In the genomic region with DNA sequence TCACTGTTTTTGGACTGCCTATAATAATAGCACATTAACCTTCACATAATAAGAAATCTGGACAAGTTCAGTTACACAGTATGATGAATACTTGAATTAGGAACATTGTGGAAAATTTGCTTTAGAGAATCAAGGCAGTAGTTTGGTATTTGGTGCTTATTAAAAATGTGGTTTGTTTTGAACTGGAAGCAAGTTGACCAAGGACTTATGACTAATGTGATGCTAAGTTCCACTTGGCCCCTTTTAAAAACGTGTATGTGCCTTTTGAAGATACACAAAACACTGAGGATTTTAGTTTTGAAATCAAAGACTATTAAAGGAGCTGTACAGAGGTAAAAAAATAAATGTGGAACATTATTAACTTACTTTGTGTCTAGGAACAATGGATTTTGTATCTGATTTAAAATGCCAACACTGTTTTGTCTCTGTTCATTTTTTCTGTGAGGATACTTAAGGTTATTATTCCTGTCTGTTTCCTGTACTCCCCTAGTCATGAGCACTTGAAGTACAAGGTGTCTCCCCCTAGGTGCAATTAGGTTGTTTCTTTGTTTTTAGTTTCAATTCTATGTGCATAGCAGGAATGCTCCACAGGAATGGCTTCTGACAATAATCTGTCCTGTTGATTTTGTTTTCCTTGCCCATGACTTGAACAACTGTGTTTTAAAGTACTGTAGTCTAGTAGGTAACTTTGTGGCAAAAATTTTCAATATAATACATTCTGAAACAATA, we compare ENCODE assay signal across 20 cellular contexts. TPM values are rescaled to one million over a fixed set of nuclear protein-coding genes. Genes with fewer than 3 reads are reported as not detected.
DNase-seq lines count a peak whose midpoint lies in the region; ATAC-seq and TF ChIP-seq lines count a peak whose summit lies in the region.
"Had no signal": no experiment of that assay in that cellular context is flagged by ENCODE, and none has a peak within 500 bp of the region (broad histone marks: within the 10 kb centered on the region; RNA-seq: fewer than 3 reads in every experiment).

No MANE protein-coding gene starts in this region.

- TF ChIP-seq CTCF in activated B cell treated with CpG ODN at 0.5 μM for 24 hours (IDR thresholded peaks at IDR 0.05) (no peak), fibroblast of mammary gland (conservative IDR thresholded peaks at IDR 0.05; ENCODE audit: control insufficient read depth, insufficient read depth, low read depth, low read length) (no peak), thyroid gland (IDR thresholded peaks at IDR 0.05) (peak in 1 of 6 experiments; percentile 4)

- H3K4me3 ChIP-seq in fibroblast of mammary gland (ENCODE audit: control insufficient read depth, low read depth, low read length) (no peak overlapping the region), thyroid gland (replicated peaks in 1 of 3) (no peak overlapping the region)
- H3K4me3 ChIP-seq: A549, Peyer's patch, skin epidermis, upper lobe of left lung had no signal

- no peak overlapping the region for H3K4me3 Mint-ChIP-seq in activated T-cell treated with anti-CD3 and anti-CD28 coated beads, Interleukin-2, amount 50 U/mL, for 72 hours
- no peak overlapping the region for H3K4me3 Mint-ChIP-seq in activated B cell treated with CpG ODN at 0.5 μM for 24 hours
- H3K4me3 Mint-ChIP-seq: activated naive CD8-positive, alpha-beta T cell treated with anti-CD3 and anti-CD28 coated beads, Interleukin-2, amount 10 ng/mL, durations not matched to agents 7 days and 5 days; nephron had no signal

- peak overlapping the region; percentile 17 to 74 (median 48) for H3K27ac ChIP-seq in thyroid gland
- H3K27ac ChIP-seq: A549, Peyer's patch, skin epidermis, upper lobe of left lung had no signal

- CTCF ChIA-PET in activated B cell treated with CpG ODN at 0.5 μM for 24 hours (lab: Charles Lee), result interaction anchor here (1.4 kb wide), 1 partner anchor 9 kb away, joined by 3 read pairs; no protein-coding TSS in a partner anchor

- H3K36me3 ChIP-seq in thyroid gland, result peaks cover 0 to 24% of the 10 kb centered on the region in 2 donors

- 2 to 6% methylated on average over 1 of the region's 1 CpG for WGBS in thyroid gland, 2 donors

- intact Hi-C loops in activated B cell treated with CpG ODN at 0.5 μM for 24 hours (cut with micrococcal nuclease), result loop anchor here (5.0 kb wide), 1 partner anchor 35 kb away; no protein-coding TSS in a partner anchor
- intact Hi-C loops in thyroid gland (cut with DNase I), result no loop called here

- no peaks in the 10 kb centered on the region for H3K9me3 Mint-ChIP-seq in activated T-cell treated with anti-CD3 and anti-CD28 coated beads, Interleukin-2, amount 50 U/mL, for 72 hours
- no peaks in the 10 kb centered on the region for H3K9me3 Mint-ChIP-seq in activated B cell treated with CpG ODN at 0.5 μM for 24 hours
- H3K9me3 Mint-ChIP-seq: activated naive CD8-positive, alpha-beta T cell treated with anti-CD3 and anti-CD28 coated beads, Interleukin-2, amount 10 ng/mL, durations not matched to agents 7 days and 5 days had no signal

- no peak for ATAC-seq in activated T-cell treated with anti-CD3 and anti-CD28 coated beads, Interleukin-2, amount 50 U/mL, for 72 hours (replicated peaks in 1 of 2)
- ATAC-seq in activated B cell treated with CpG ODN at 0.5 μM for 24 hours (ENCODE audit: low read depth), result no peak
- ATAC-seq in GM18873 (IDR thresholded peaks at IDR 0.05; ENCODE audit: low FRiP score, unreplicated experiment), result no peak
- ATAC-seq: A549, left cardiac atrium had no signal

- no peaks in the 10 kb centered on the region for H3K9me3 ChIP-seq in thyroid gland
- H3K9me3 ChIP-seq: A549, Peyer's patch, upper lobe of left lung had no signal

- peak overlapping the region; percentile 70 for H3K27ac Mint-ChIP-seq in activated T-cell treated with anti-CD3 and anti-CD28 coated beads, Interleukin-2, amount 50 U/mL, for 72 hours
- H3K27ac Mint-ChIP-seq in activated B cell treated with CpG ODN at 0.5 μM for 24 hours, result peak overlapping the region; percentile 27
- H3K27ac Mint-ChIP-seq: activated naive CD8-positive, alpha-beta T cell treated with anti-CD3 and anti-CD28 coated beads, Interleukin-2, amount 10 ng/mL, durations not matched to agents 7 days and 5 days; nephron had no signal

- no peak for TF ChIP-seq POLR2A in thyroid gland (IDR thresholded peaks at IDR 0.05)

- H3K4me1 ChIP-seq in thyroid gland, result peaks cover 10 to 16% of the 10 kb centered on the region in 2 donors
- H3K4me1 ChIP-seq: A549, Peyer's patch had no signal

- DNase-seq in activated T-cell treated with anti-CD3 and anti-CD28 coated beads, Interleukin-2, amount 50 U/mL, for 72 hours, result no peak
- DNase-seq in activated T-cell treated with anti-CD3 and anti-CD28 coated beads, Interleukin-2, amount 50 U/mL, for 1 hour, result no peak
- DNase-seq in activated B cell treated with CpG ODN at 0.5 μM for 24 hours (no peak), fibroblast of mammary gland (ENCODE audit: low read depth) (peak; percentile 31), thyroid gland (no peak), germinal center (ENCODE audit: low spot score) (no peak), NCI-H2029 (lab: John Stamatoyannopoulos, UW) (no peak)
- DNase-seq: activated naive CD8-positive, alpha-beta T cell treated with anti-CD3 and anti-CD28 coated beads, Interleukin-2, amount 10 ng/mL, durations not matched to agents 7 days and 5 days; cortex of kidney; DMS153; left cardiac atrium; NCI-H1105; NCI-H510A; Peyer's patch; T-helper 9 cell; upper lobe of left lung had no signal

- H3K27me3 Mint-ChIP-seq in activated T-cell treated with anti-CD3 and anti-CD28 coated beads, Interleukin-2, amount 50 U/mL, for 72 hours (ENCODE audit: low read depth), result no peaks in the 10 kb centered on the region
- no peaks in the 10 kb centered on the region for H3K27me3 Mint-ChIP-seq in activated B cell treated with CpG ODN at 0.5 μM for 24 hours
- H3K27me3 Mint-ChIP-seq: activated naive CD8-positive, alpha-beta T cell treated with anti-CD3 and anti-CD28 coated beads, Interleukin-2, amount 10 ng/mL, durations not matched to agents 7 days and 5 days had no signal

- POLR2A ChIA-PET in activated B cell treated with CpG ODN at 0.5 μM for 24 hours (lab: Charles Lee), result no interaction called here

- H3K27me3 ChIP-seq in thyroid gland, result no peaks in the 10 kb centered on the region
- H3K27me3 ChIP-seq: Peyer's patch, upper lobe of left lung had no signal

- no peaks in the 10 kb centered on the region for H3K4me1 Mint-ChIP-seq in activated T-cell treated with anti-CD3 and anti-CD28 coated beads, Interleukin-2, amount 50 U/mL, for 72 hours (ENCODE audit: low read depth)
- peaks cover 6% of the 10 kb centered on the region for H3K4me1 Mint-ChIP-seq in activated B cell treated with CpG ODN at 0.5 μM for 24 hours
- H3K4me1 Mint-ChIP-seq: nephron had no signal

- H3K36me3 Mint-ChIP-seq in activated T-cell treated with anti-CD3 and anti-CD28 coated beads, Interleukin-2, amount 50 U/mL, for 72 hours (ENCODE audit: insufficient read depth in 2 of 2), result peaks cover 5 to 10% of the 10 kb centered on the region in 2 donors
- peaks cover 68% of the 10 kb centered on the region for H3K36me3 Mint-ChIP-seq in activated B cell treated with CpG ODN at 0.5 μM for 24 hours (ENCODE audit: low read depth)

RNA-seq across cellular contexts. Expression of gene PTH2R, which starts 49.6 kb away (rescaled TPM):
- under 1 TPM; 0.12 to 0.28 TPM for total RNA-seq in activated T-cell treated with anti-CD3 and anti-CD28 coated beads, Interleukin-2, amount 50 U/mL, for 72 hours
- 0.29 and 0.34 TPM in 2 replicates for total RNA-seq in activated B cell treated with CpG ODN at 0.5 μM for 24 hours
- total RNA-seq in thyroid gland, result not detected
- total RNA-seq: left cardiac atrium, Peyer's patch had no signal
